Comparison of ENCODE assay signal across 23 cellular contexts in the genomic region with DNA sequence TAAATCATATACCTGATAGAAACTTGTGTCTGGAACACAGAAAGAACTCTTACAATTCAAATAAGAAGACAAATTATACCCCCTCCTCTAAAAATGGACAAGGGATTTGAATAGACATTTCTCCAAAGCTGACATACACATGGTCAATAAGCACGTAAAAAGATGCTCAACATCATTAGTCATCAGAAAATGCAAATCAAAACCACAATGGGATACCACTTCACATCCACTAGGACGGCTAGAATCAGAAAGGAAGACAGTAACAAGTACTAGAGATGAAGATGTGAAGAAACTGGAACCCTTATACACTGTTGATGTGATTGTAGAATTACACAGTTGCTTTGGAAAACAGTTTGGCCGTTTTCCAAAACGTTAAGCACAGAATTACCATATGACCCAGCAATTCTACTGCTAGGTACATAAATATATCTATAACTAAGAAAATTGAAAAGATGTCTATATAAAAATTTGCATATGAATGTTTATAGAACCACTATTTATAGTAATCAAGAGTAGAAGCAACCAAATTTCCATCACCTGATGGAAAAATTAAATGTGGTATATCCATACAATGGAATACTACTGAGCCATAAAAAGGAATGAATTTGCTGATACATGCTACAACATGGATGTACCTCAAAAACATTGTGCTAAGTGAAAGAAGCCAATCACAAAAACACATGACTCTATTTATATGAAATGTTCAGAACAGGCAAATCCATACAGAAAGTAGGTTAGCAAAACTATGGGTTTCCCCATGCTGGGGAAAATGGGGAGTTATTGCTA.
DNase-seq lines count a peak whose midpoint lies in the region; ATAC-seq and FAIRE-seq lines count a peak whose summit lies in the region.
"Had no signal": no experiment of that assay in that cellular context is flagged by ENCODE, and none has a peak within 500 bp of the region (broad histone marks: within the 10 kb centered on the region; RNA-seq: fewer than 3 reads in every experiment).

No MANE protein-coding gene starts in this region.

- intact Hi-C loops in left colon (cut with DNase I, micrococcal nuclease): no loop called here

- no peak for ATAC-seq in HG03135 (IDR thresholded peaks at IDR 0.05; ENCODE audit: unreplicated experiment)
- ATAC-seq in left colon: no peak
- ATAC-seq in GM19397 (IDR thresholded peaks at IDR 0.05; ENCODE audit: unreplicated experiment): no peak

- FAIRE-seq in RCC 7860 (lab: Jason Lieb, UNC): no peak
- FAIRE-seq: GM12892 had no signal

- DNase-seq in EH (ENCODE audit: low read depth): peak; percentile 70
- peak; percentile 67 for DNase-seq in HT1080 (ENCODE audit: low read depth)
- peak; percentile 35 for DNase-seq in RCC 7860 (ENCODE audit: low spot score)
- DNase-seq in glomerular visceral epithelial cell (ENCODE audit: extremely low spot score): peak; percentile 28
- DNase-seq in left colon: no peak
- DNase-seq: BE2C, DMS79, GOT3, HCEC 1CT, Kasumi-1, MM.1S, NCI-H1048, NCI-H1436, NCI-H187 treated with DMSO at 0.1 percent for 48 hours, NCI-H2171, NCI-H345, NCI-H524, OCI-M1, RPMI8226, SHP77 had no signal

Comparison
In these comparisons a context has a peak if more than half of its experiments do, and no peak if none do; other contexts are left out.
1. DNase-seq: peak in EH (single experiment), HT1080 (single experiment), RCC 7860 (single experiment) and glomerular visceral epithelial cell (single experiment); none in left colon (0 of 2).